8 cellular contexts compared by ENCODE assay signal in the genomic region with DNA sequence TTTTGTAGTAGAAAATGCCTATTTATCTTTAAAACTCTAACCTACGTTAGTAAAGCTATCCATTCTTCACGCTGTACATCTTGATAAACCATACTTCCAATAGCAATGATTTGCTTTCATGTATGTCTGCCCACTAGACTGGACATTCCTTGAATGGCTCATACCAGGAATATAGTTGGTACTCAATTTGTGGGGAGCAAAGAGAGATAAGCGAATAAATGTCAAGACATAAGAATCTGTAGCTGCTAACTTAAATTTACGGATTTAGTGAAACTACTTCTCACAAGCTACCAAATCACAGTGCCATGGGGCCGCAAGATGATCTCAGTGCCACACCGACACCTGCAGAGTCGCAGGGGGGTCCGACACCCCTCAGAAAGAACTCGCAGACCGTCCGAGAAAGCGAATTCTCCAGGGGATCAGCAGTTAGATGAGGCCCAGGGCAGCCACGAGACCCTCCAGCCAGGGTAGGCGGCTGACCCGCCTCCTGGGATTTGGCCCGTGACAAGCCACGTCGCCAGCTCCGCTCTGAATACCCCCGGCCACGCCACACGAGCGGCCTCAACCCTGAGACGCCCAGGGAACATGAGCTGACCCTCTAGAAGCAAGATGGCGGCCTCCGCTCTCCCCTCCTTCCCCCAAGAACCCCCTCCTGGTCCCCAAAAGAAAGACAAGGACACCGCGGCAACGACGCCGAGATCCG. TPM values are rescaled to one million over a fixed set of nuclear protein-coding genes. Genes with fewer than 3 reads are reported as not detected.
DNase-seq lines count a peak whose midpoint lies in the region; ATAC-seq, FAIRE-seq and TF ChIP-seq lines count a peak whose summit lies in the region.

No MANE protein-coding gene starts in this region.

- no peaks in the 10 kb centered on the region for H3K27me3 Mint-ChIP-seq in neural crest cell (ENCODE audit: low read depth)

- RAD21 ChIA-PET in HCT116 (lab: Charles Lee; ENCODE audit: low non-redundant PET in 1 of 2, low total read pairs in 2 of 2, uncharacterized antibody in 2 of 2, unreplicated experiment in 2 of 2): no interaction called here

- peak overlapping the region; percentile 57 to 84 for H3K4me3 ChIP-seq in HCT116 (replicated peaks in 1 of 2; ENCODE audit: low read depth in 1 of 2, low read length in 2 of 2)
- H3K4me3 ChIP-seq in Peyer's patch: peak overlapping the region; percentile 80 to 97 (median 89)
- H3K4me3 ChIP-seq in epithelial cell of esophagus (ENCODE audit: low read length): peak overlapping the region; percentile 82

- no peaks in the 10 kb centered on the region for H3K27me3 ChIP-seq in HCT116 (ENCODE audit: insufficient read depth, low read length)
- no peaks in the 10 kb centered on the region for H3K27me3 ChIP-seq in Peyer's patch

- no peak overlapping the region for H2AFZ ChIP-seq in HCT116 (ENCODE audit: low read depth, low read length, poor library complexity, severe bottlenecking)

- H3K79me2 ChIP-seq in HCT116 (ENCODE audit: insufficient read depth, low read length): peaks cover 52% of the 10 kb centered on the region

- H3K9me3 ChIP-seq in HCT116 (ENCODE audit: control insufficient read depth in 1 of 2, insufficient read depth in 1 of 2, low read depth in 1 of 2, low read length in 2 of 2) (no peaks in the 10 kb centered on the region), Peyer's patch (no peaks in the 10 kb centered on the region)

- POLR2A ChIA-PET in HCT116 (lab: Charles Lee): interaction anchor here (1.1 kb wide), 1 partner anchor 9 kb away, joined by 4 read pairs; no protein-coding TSS in a partner anchor

- TF ChIP-seq CTCF in HCT116 (IDR thresholded peaks at IDR 0.05 in 2 of 3, conservative IDR thresholded peaks at IDR 0.05 in 1 of 3; ENCODE audit: borderline replicate concordance in 1 of 3, insufficient read depth in 1 of 3, low read depth in 2 of 3, low read length in 2 of 3) (no peak), Peyer's patch (IDR thresholded peaks at IDR 0.05) (no peak), epithelial cell of esophagus (IDR thresholded peaks at IDR 0.05; ENCODE audit: insufficient read depth, low read depth, low read length, missing control alignments) (no peak), neural crest cell (conservative IDR thresholded peaks at IDR 0.05) (no peak)

- H3K9me3 Mint-ChIP-seq in neural crest cell: no peaks in the 10 kb centered on the region

- ATAC-seq in HCT116: peak; percentile 49
- ATAC-seq in GM18870 (IDR thresholded peaks at IDR 0.05; ENCODE audit: unreplicated experiment): no peak

- H4K20me1 ChIP-seq in HCT116 (ENCODE audit: insufficient read depth): no peaks in the 10 kb centered on the region

- in situ Hi-C loops in G401 (cut with HindIII; ENCODE audit: low sequenced_read_pairs): no loop called here
- in situ Hi-C loops in ACHN (cut with HindIII; ENCODE audit: low pct_ligation_motif_present, low pct_unique_long_range_greater_than_20kb, low sequenced_read_pairs): no loop called here

- FAIRE-seq in frontal cortex (lab: Jason Lieb, UNC): no peak

- peaks cover 38% of the 10 kb centered on the region for H3K4me1 Mint-ChIP-seq in neural crest cell

- DNase-seq in G401 (ENCODE audit: low spot score) (peak; percentile 27), HCT116 (ENCODE audit: low read depth, low spot score) (no peak), Peyer's patch (no peak), epithelial cell of esophagus (ENCODE audit: low read depth) (no peak), neural crest cell (ENCODE audit: low read depth, low spot score) (no peak), frontal cortex (ENCODE audit: low spot score in 2 of 2) (no peak), ACHN (no peak)

- no peaks in the 10 kb centered on the region for H3K9me2 ChIP-seq in HCT116 (ENCODE audit: insufficient read depth)

- TF ChIP-seq RAD21 in HCT116 (IDR thresholded peaks at IDR 0.05; ENCODE audit: low read depth): no peak

- intact Hi-C loops in HCT116 (cut with micrococcal nuclease): loop anchor here (5.0 kb wide), 1 partner anchor 125 kb away; no protein-coding TSS in a partner anchor

- peak overlapping the region; percentile 99 for H3K27ac Mint-ChIP-seq in neural crest cell (ENCODE audit: unreplicated experiment)

- TF ChIP-seq POLR2A in HCT116 (IDR thresholded peaks at IDR 0.05; ENCODE audit: borderline replicate concordance, extremely low read depth, insufficient read depth, insufficient read length) (no peak), Peyer's patch (IDR thresholded peaks at IDR 0.05) (no peak)

- H3K4me3 Mint-ChIP-seq in neural crest cell: peak overlapping the region; percentile 95

- CTCF ChIA-PET in HCT116 (lab: Charles Lee): interaction anchor here (2.1 kb wide), 1 partner anchor 43 kb away, joined by 9 read pairs; no protein-coding TSS in a partner anchor

- peak overlapping the region; percentile 84 for H3K9ac ChIP-seq in HCT116 (ENCODE audit: low read length)

- peak overlapping the region; percentile 82 for H3K4me2 ChIP-seq in HCT116 (ENCODE audit: low read length)

- H3K36me3 ChIP-seq in HCT116 (ENCODE audit: control insufficient read depth in 1 of 2, insufficient read depth in 2 of 2, low read length in 2 of 2) (no peaks in the 10 kb centered on the region), Peyer's patch (no peaks in the 10 kb centered on the region)

- TSS peak; percentile 76 for BruUV-seq in HCT116 (replicated peaks; lab: Mats Ljungman, UMichigan)

- no peaks in the 10 kb centered on the region for H3K36me3 Mint-ChIP-seq in neural crest cell (ENCODE audit: low read depth)

- peaks cover 7 to 19% of the 10 kb centered on the region in 2 experiments for H3K4me1 ChIP-seq in HCT116 (ENCODE audit: control insufficient read depth in 1 of 2, insufficient read depth in 2 of 2, low read length in 2 of 2)
- H3K4me1 ChIP-seq in Peyer's patch: peaks cover 0 to 29% (median 1%) of the 10 kb centered on the region in 4 donors

- peak overlapping the region; percentile 78 for H3K27ac ChIP-seq in HCT116 (ENCODE audit: low read depth, low read length)
- peak overlapping the region; percentile 84 to 98 (median 90) for H3K27ac ChIP-seq in Peyer's patch

TF ChIP-seq in HCT116, 20 proteins besides CTCF, POLR2A, EP300 and RAD21:
- TF ChIP-seq ELF1 (IDR thresholded peaks at IDR 0.05; ENCODE audit: borderline replicate concordance, low read depth): no peak

RNA-seq across cellular contexts. Expression of a gene that starts 0.6 kb away (rescaled TPM):
- total RNA-seq in G401 (2014; rRNA removed; shearing (Covaris generic)): 34.7 and 39.8 TPM in 2 replicates
- total RNA-seq in HCT116 (2021; ENCODE audit: unreplicated experiment) (27.3 TPM), Peyer's patch (10 to 100 TPM; 20.5 to 31.0 (median 26.3) TPM), neural crest cell (39.2 and 39.5 TPM in 2 replicates), frontal cortex (35.5 TPM)
- polyA plus RNA-seq in HCT116 (2012): 14.4 and 19.7 TPM in 2 replicates

RNA-seq across cellular contexts. Expression of a gene that starts 56.6 kb away (rescaled TPM):
- 36.8 and 42.2 TPM in 2 replicates for total RNA-seq in G401 (2014; rRNA removed; shearing (Covaris generic))
- total RNA-seq in HCT116 (2021; ENCODE audit: unreplicated experiment): 16.9 TPM
- polyA plus RNA-seq in HCT116 (2012): 14.3 and 16.7 TPM in 2 replicates
- 10 to 100 TPM; 14.9 to 49.6 (median 31.8) TPM for total RNA-seq in Peyer's patch
- total RNA-seq in neural crest cell: 42.5 and 44.0 TPM in 2 replicates
- total RNA-seq in frontal cortex: 45.2 TPM
